1 cellular context compared by ENCODE assay signal in the genomic region with DNA sequence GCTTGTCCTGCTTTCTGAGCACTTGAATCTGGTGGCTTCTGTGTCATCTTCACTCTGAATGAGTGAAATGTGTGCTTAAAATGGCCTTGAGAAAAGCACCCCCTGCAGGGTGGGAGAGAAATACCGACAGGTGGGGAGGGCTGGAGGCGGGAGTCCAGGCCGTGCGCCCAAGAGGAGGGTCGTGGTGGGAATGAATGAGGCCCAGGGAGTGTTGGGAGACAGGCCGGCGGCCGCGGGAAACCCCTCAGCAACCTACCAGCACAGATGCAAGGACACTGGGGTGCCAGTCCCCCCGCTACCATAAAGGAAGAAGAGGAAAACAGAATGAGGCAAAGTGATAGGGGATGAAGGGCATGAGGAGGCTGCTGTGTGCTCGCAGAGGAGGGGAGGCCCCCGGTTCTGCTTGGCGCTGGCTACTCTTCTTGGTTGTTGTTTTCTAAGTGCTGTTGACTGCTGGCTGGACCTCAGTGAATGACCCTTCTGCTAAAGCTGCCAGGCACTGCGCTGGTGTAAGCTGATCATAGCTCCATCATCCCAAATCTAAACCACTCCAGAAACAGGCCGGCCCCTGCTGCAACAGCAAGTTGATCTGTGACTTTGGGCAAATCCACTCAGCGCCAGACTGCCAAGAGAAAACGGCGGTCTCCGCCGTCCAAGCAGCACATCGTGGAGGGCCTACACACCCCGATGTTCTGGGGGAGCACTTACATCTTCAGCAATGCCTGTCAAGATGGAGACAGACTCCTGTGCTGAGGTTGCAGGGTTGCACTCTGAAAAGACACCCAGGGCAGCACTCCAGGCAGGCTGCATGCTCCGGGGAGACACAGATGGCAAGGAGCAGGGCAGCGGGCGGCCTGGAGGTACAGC.
TF ChIP-seq lines count a peak whose summit lies in the region.

No MANE protein-coding gene starts in this region.

TF ChIP-seq in HCT116, 20 proteins besides CTCF, POLR2A, EP300 and RAD21:
- TF ChIP-seq, protein P1, sequence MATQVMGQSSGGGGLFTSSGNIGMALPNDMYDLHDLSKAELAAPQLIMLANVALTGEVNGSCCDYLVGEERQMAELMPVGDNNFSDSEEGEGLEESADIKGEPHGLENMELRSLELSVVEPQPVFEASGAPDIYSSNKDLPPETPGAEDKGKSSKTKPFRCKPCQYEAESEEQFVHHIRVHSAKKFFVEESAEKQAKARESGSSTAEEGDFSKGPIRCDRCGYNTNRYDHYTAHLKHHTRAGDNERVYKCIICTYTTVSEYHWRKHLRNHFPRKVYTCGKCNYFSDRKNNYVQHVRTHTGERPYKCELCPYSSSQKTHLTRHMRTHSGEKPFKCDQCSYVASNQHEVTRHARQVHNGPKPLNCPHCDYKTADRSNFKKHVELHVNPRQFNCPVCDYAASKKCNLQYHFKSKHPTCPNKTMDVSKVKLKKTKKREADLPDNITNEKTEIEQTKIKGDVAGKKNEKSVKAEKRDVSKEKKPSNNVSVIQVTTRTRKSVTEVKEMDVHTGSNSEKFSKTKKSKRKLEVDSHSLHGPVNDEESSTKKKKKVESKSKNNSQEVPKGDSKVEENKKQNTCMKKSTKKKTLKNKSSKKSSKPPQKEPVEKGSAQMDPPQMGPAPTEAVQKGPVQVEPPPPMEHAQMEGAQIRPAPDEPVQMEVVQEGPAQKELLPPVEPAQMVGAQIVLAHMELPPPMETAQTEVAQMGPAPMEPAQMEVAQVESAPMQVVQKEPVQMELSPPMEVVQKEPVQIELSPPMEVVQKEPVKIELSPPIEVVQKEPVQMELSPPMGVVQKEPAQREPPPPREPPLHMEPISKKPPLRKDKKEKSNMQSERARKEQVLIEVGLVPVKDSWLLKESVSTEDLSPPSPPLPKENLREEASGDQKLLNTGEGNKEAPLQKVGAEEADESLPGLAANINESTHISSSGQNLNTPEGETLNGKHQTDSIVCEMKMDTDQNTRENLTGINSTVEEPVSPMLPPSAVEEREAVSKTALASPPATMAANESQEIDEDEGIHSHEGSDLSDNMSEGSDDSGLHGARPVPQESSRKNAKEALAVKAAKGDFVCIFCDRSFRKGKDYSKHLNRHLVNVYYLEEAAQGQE (IDR thresholded peaks at IDR 0.05; ENCODE audit: low read depth) = no peak
- TF ChIP-seq SRF (IDR thresholded peaks at IDR 0.05; ENCODE audit: low read depth) (no peak), EZH2phosphoT487 (IDR thresholded peaks at IDR 0.05; ENCODE audit: borderline replicate concordance) (no peak), POLR2AphosphoS5 (IDR thresholded peaks at IDR 0.05; ENCODE audit: low read depth, low read length) (no peak), CBX3 (IDR thresholded peaks at IDR 0.05; ENCODE audit: low read depth) (no peak), EZH2 (IDR thresholded peaks at IDR 0.05) (no peak), SP1 (IDR thresholded peaks at IDR 0.05; ENCODE audit: low read depth) (no peak)
- TF ChIP-seq, protein P2, sequence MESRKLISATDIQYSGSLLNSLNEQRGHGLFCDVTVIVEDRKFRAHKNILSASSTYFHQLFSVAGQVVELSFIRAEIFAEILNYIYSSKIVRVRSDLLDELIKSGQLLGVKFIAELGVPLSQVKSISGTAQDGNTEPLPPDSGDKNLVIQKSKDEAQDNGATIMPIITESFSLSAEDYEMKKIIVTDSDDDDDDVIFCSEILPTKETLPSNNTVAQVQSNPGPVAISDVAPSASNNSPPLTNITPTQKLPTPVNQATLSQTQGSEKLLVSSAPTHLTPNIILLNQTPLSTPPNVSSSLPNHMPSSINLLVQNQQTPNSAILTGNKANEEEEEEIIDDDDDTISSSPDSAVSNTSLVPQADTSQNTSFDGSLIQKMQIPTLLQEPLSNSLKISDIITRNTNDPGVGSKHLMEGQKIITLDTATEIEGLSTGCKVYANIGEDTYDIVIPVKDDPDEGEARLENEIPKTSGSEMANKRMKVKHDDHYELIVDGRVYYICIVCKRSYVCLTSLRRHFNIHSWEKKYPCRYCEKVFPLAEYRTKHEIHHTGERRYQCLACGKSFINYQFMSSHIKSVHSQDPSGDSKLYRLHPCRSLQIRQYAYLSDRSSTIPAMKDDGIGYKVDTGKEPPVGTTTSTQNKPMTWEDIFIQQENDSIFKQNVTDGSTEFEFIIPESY (IDR thresholded peaks at IDR 0.05; ENCODE audit: extremely low read depth, insufficient replicate concordance, low read length) = no peak
- TF ChIP-seq, protein P3, sequence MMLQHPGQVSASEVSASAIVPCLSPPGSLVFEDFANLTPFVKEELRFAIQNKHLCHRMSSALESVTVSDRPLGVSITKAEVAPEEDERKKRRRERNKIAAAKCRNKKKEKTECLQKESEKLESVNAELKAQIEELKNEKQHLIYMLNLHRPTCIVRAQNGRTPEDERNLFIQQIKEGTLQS (IDR thresholded peaks at IDR 0.05) = no peak
